In genomic region chr2:171136024-171136423, GRCh38 we compare ENCODE assay signal across 10 cellular contexts. TPM values are rescaled to one million over a fixed set of nuclear protein-coding genes. Genes with fewer than 3 reads are reported as not detected.
DNase-seq lines count a peak whose midpoint lies in the region; ATAC-seq and TF ChIP-seq lines count a peak whose summit lies in the region.
"Had no signal": no experiment of that assay in that cellular context is flagged by ENCODE, and none has a peak within 500 bp of the region (broad histone marks: within the 10 kb centered on the region; RNA-seq: fewer than 3 reads in every experiment).

No MANE protein-coding gene starts in this region.

- no peak overlapping the region for H3K4me3 Mint-ChIP-seq in activated T-cell treated with anti-CD3 and anti-CD28 coated beads, Interleukin-2, amount 50 U/mL, for 4 hours
- H3K4me3 Mint-ChIP-seq in GM23338: no peak overlapping the region
- no peak overlapping the region for H3K4me3 Mint-ChIP-seq in CD8-positive, alpha-beta T cell
- H3K4me3 Mint-ChIP-seq: nephron had no signal

- peak; percentile 94 for ATAC-seq in activated T-cell treated with anti-CD3 and anti-CD28 coated beads, Interleukin-2, amount 50 U/mL, for 4 hours
- ATAC-seq in GM23338: no peak
- peak; percentile 75 for ATAC-seq in HG03520 (IDR thresholded peaks at IDR 0.05; ENCODE audit: unreplicated experiment)
- no peak for ATAC-seq in CD8-positive, alpha-beta T cell

- H3K4me1 Mint-ChIP-seq in activated T-cell treated with anti-CD3 and anti-CD28 coated beads, Interleukin-2, amount 50 U/mL, for 4 hours (ENCODE audit: low read depth): peaks cover 68% of the 10 kb centered on the region
- peaks cover 56% of the 10 kb centered on the region for H3K4me1 Mint-ChIP-seq in GM23338
- peaks cover 76% of the 10 kb centered on the region for H3K4me1 Mint-ChIP-seq in CD8-positive, alpha-beta T cell (ENCODE audit: low read depth)

- no peak overlapping the region for H3K4me3 ChIP-seq in GM23338
- no peak overlapping the region for H3K4me3 ChIP-seq in trophoblast cell (ENCODE audit: low read depth, low read length)
- no peak overlapping the region for H3K4me3 ChIP-seq in stomach
- no peak overlapping the region for H3K4me3 ChIP-seq in CD8-positive, alpha-beta T cell (ENCODE audit: low read depth, low read length)

- no peak overlapping the region for H4K12ac ChIP-seq in trophoblast cell (ENCODE audit: low read depth, low read length)

- H3K18ac ChIP-seq in trophoblast cell (ENCODE audit: low read length): no peak overlapping the region

- TF ChIP-seq EP300 in stomach (IDR thresholded peaks at IDR 0.05): no peak

- no peak for DNase-seq in activated T-cell treated with anti-CD3 and anti-CD28 coated beads, Interleukin-2, amount 50 U/mL, for 4 hours
- no peak for DNase-seq in activated T-cell treated with anti-CD3 and anti-CD28 coated beads, Interleukin-2, amount 50 U/mL, for 48 hours
- DNase-seq in GM23338 (ENCODE audit: low spot score) (no peak), trophoblast cell (no peak), stomach (no peak), HPDE6-E6E7 (ENCODE audit: extremely low spot score) (no peak)
- DNase-seq in CD8-positive, alpha-beta T cell: no peak
- DNase-seq: activated CD4-positive, CD25-positive, alpha-beta regulatory T cell treated with anti-CD3 and anti-CD28 coated beads, Interleukin-2, amount 50 U/mL, for 72 hours had no signal

- no peaks in the 10 kb centered on the region for H3K9me2 ChIP-seq in GM23338 (ENCODE audit: insufficient read depth)

- no peak for TF ChIP-seq POLR2A in stomach (IDR thresholded peaks at IDR 0.05)

- no peak overlapping the region for H3K23ac ChIP-seq in trophoblast cell (ENCODE audit: low read length)

- no CpG with 5 or more reads among the region's 4 CpGs for WGBS in trophoblast cell (ENCODE audit: extremely low coverage, insufficient coverage, insufficient read length)
- WGBS in stomach, 5 donors: 78 to 85% (median 81%) methylated on average over 4 of the region's 4 CpGs

- H3K4me1 ChIP-seq in GM23338 (ENCODE audit: insufficient read depth): peaks cover 38% of the 10 kb centered on the region
- H3K4me1 ChIP-seq in trophoblast cell (ENCODE audit: control insufficient read depth in 1 of 2, insufficient read depth in 2 of 2, low read length in 2 of 2): peaks cover 2 to 9% of the 10 kb centered on the region in 2 experiments
- peaks cover 9 to 79% (median 47%) of the 10 kb centered on the region in 4 donors for H3K4me1 ChIP-seq in stomach
- H3K4me1 ChIP-seq in CD8-positive, alpha-beta T cell (ENCODE audit: insufficient read depth, low read length): peaks cover 6% of the 10 kb centered on the region

- CTCF ChIA-PET in CD8-positive, alpha-beta T cell (lab: Charles Lee): interaction anchor here (1.0 kb wide), 1 partner anchor 280 kb away, joined by 3 read pairs; no protein-coding TSS in a partner anchor

- no peaks in the 10 kb centered on the region for H3K9me3 ChIP-seq in trophoblast cell (ENCODE audit: insufficient read depth, low read depth, low read length)
- H3K9me3 ChIP-seq in stomach: no peaks in the 10 kb centered on the region
- no peaks in the 10 kb centered on the region for H3K9me3 ChIP-seq in CD8-positive, alpha-beta T cell (ENCODE audit: low read length)

- intact Hi-C loops in stomach (cut with DNase I; ENCODE audit: low total_unique reads): no loop called here
- intact Hi-C loops in CD8-positive, alpha-beta T cell (cut with DNase I, micrococcal nuclease): no loop called here

- peaks cover 3% of the 10 kb centered on the region for H3K9me3 Mint-ChIP-seq in activated T-cell treated with anti-CD3 and anti-CD28 coated beads, Interleukin-2, amount 50 U/mL, for 4 hours
- no peaks in the 10 kb centered on the region; the same call in 2 of the 3 replicates for H3K9me3 Mint-ChIP-seq in GM23338
- H3K9me3 Mint-ChIP-seq in CD8-positive, alpha-beta T cell: no peaks in the 10 kb centered on the region
- H3K9me3 Mint-ChIP-seq: nephron had no signal

- peaks cover 100% of the 10 kb centered on the region for H3K79me2 ChIP-seq in GM23338 (replicated peaks; ENCODE audit: insufficient read depth)
- H3K79me2 ChIP-seq in trophoblast cell (ENCODE audit: control insufficient read depth, insufficient read depth, low read length, poor library complexity): peaks cover 17% of the 10 kb centered on the region

- peaks cover 16% of the 10 kb centered on the region; the same call in 1 of the 2 replicates for H4K20me1 ChIP-seq in GM23338 (replicated peaks; ENCODE audit: insufficient read depth)

- no peak overlapping the region for H3K14ac ChIP-seq in trophoblast cell (ENCODE audit: low read length)

- no peaks in the 10 kb centered on the region for H3K27me3 Mint-ChIP-seq in activated T-cell treated with anti-CD3 and anti-CD28 coated beads, Interleukin-2, amount 50 U/mL, for 4 hours (ENCODE audit: low read depth)
- peaks cover 2% of the 10 kb centered on the region for H3K27me3 Mint-ChIP-seq in GM23338 (ENCODE audit: insufficient read depth, low read depth, poor library complexity)
- H3K27me3 Mint-ChIP-seq in CD8-positive, alpha-beta T cell (ENCODE audit: low read depth): no peaks in the 10 kb centered on the region

- no peak overlapping the region for H2AK5ac ChIP-seq in trophoblast cell (ENCODE audit: low read length)

- no peak overlapping the region for H3K9ac ChIP-seq in trophoblast cell (ENCODE audit: low read length)

- H2AFZ ChIP-seq in GM23338: no peak overlapping the region
- no peak overlapping the region for H2AFZ ChIP-seq in trophoblast cell (ENCODE audit: insufficient read depth, low read length, poor library complexity)

- H4K8ac ChIP-seq in trophoblast cell (ENCODE audit: low read depth, low read length): no peak overlapping the region

- H3K27me3 ChIP-seq in GM23338 (ENCODE audit: insufficient read depth) (no peaks in the 10 kb centered on the region), trophoblast cell (ENCODE audit: insufficient read depth, low read length) (no peaks in the 10 kb centered on the region), stomach (no peaks in the 10 kb centered on the region)
- no peaks in the 10 kb centered on the region for H3K27me3 ChIP-seq in CD8-positive, alpha-beta T cell (ENCODE audit: insufficient read depth, low read length)

- H2BK120ac ChIP-seq in trophoblast cell (ENCODE audit: insufficient read depth, low read length, poor library complexity): no peak overlapping the region

- H3K4ac ChIP-seq in trophoblast cell (ENCODE audit: low read depth, low read length): peak overlapping the region; percentile 52

- H3K27ac ChIP-seq in GM23338 (ENCODE audit: low read depth) (no peak overlapping the region), trophoblast cell (ENCODE audit: low read depth, low read length) (no peak overlapping the region), stomach (no peak overlapping the region)
- no peak overlapping the region for H3K27ac ChIP-seq in CD8-positive, alpha-beta T cell (ENCODE audit: low read depth, low read length)

- no peak overlapping the region for H2BK5ac ChIP-seq in trophoblast cell (ENCODE audit: low read depth, low read length, poor library complexity)

- peaks cover 4% of the 10 kb centered on the region for H3K79me1 ChIP-seq in trophoblast cell (ENCODE audit: low read length)

- no peaks in the 10 kb centered on the region for H3F3A ChIP-seq in GM23338 (replicated peaks; ENCODE audit: low read depth)

- H3K36me3 ChIP-seq in GM23338 (ENCODE audit: insufficient read depth): no peaks in the 10 kb centered on the region
- H3K36me3 ChIP-seq in trophoblast cell (ENCODE audit: control insufficient read depth in 1 of 2, insufficient read depth in 2 of 2, low read length in 2 of 2): no peaks in the 10 kb centered on the region
- H3K36me3 ChIP-seq in stomach: no peaks in the 10 kb centered on the region
- no peaks in the 10 kb centered on the region for H3K36me3 ChIP-seq in CD8-positive, alpha-beta T cell (ENCODE audit: insufficient read depth, low read length)

- no peak overlapping the region for H2BK12ac ChIP-seq in trophoblast cell (ENCODE audit: low read length)

- H3K4me2 ChIP-seq in GM23338: no peak overlapping the region
- H3K4me2 ChIP-seq in trophoblast cell (ENCODE audit: low read length): no peak overlapping the region

- TF ChIP-seq CTCF in GM23338 (conservative IDR thresholded peaks at IDR 0.05; ENCODE audit: low read depth in 2 of 2): no peak
- no peak for TF ChIP-seq CTCF in stomach (IDR thresholded peaks at IDR 0.05)
- no peak for TF ChIP-seq CTCF in CD8-positive, alpha-beta T cell (IDR thresholded peaks at IDR 0.05)

- POLR2A ChIA-PET in CD8-positive, alpha-beta T cell (lab: Charles Lee): no interaction called here

- H3K36me3 Mint-ChIP-seq in activated T-cell treated with anti-CD3 and anti-CD28 coated beads, Interleukin-2, amount 50 U/mL, for 4 hours (ENCODE audit: insufficient read depth): peaks cover 16% of the 10 kb centered on the region
- H3K36me3 Mint-ChIP-seq in GM23338 (ENCODE audit: low read depth): no peaks in the 10 kb centered on the region
- H3K36me3 Mint-ChIP-seq in CD8-positive, alpha-beta T cell: peaks cover 10% of the 10 kb centered on the region

- no peak overlapping the region for H4K91ac ChIP-seq in trophoblast cell (ENCODE audit: low read depth, low read length)

- H3K27ac Mint-ChIP-seq in GM23338: peak overlapping the region; percentile 85
- no peak overlapping the region for H3K27ac Mint-ChIP-seq in CD8-positive, alpha-beta T cell

TF ChIP-seq in GM23338, 12 proteins besides CTCF, POLR2A, EP300 and RAD21 (continues in another document):
- TF ChIP-seq POLR2AphosphoS5 (IDR thresholded peaks at IDR 0.05; ENCODE audit: low read depth): no peak

RNA-seq across cellular contexts. Expression of gene TLK1, which starts 24.7 kb away (rescaled TPM):
- 10 to 100 TPM; 78.3 to 81.1 (median 80.8) TPM for total RNA-seq in activated T-cell treated with anti-CD3 and anti-CD28 coated beads, Interleukin-2, amount 50 U/mL, for 4 hours
- total RNA-seq in GM23338 (2014; rRNA removed; shearing (Covaris generic)): 39.7 and 41.2 TPM in 2 replicates
- polyA plus RNA-seq in GM23338 (2016; fragmentation: Nextera tagmentation; extraction: Ambion mirVana) (37.0 and 45.0 TPM in 2 replicates), stomach (10 to 100 TPM; 10.1 to 13.7 (median 10.8) TPM)
- polyA plus RNA-seq in trophoblast cell (2013): 65.0 and 65.7 TPM in 2 replicates
- total RNA-seq in stomach: 100 to 1,000 TPM in 1 of 5 donors, 10 to 100 TPM in 4; 11.1 to 135 (median 31.3) TPM
- 100 to 1,000 TPM in 1 of 2 experiments, 10 to 100 TPM in 1; 95.7 to 107 TPM for total RNA-seq in CD8-positive, alpha-beta T cell

Comparison
In these comparisons a context has a peak if more than half of its experiments do, and no peak if none do; other contexts are left out.
1. ATAC-seq: peak in activated T-cell treated with anti-CD3 and anti-CD28 coated beads, Interleukin-2, amount 50 U/mL, for 4 hours (2 of 2) and HG03520 (single experiment); none in GM23338 (single experiment) and CD8-positive, alpha-beta T cell (single experiment).